ENCODE assay signal across 9 cellular contexts in genomic region chr1:12345350-12346217, GRCh38.
DNase-seq lines count a peak whose midpoint lies in the region; ATAC-seq and TF ChIP-seq lines count a peak whose summit lies in the region.
"Had no signal": no experiment of that assay in that cellular context is flagged by ENCODE, and none has a peak within 500 bp of the region (broad histone marks: within the 10 kb centered on the region; RNA-seq: fewer than 3 reads in every experiment).

No MANE protein-coding gene starts in this region.

- no peak for TF ChIP-seq CTCF in type B pancreatic cell (conservative IDR thresholded peaks at IDR 0.05)

- no peaks in the 10 kb centered on the region for H3K27me3 Mint-ChIP-seq in activated naive CD4-positive, alpha-beta T cell treated with anti-CD3 and anti-CD28 coated beads, Interleukin-2, amount 50 U/mL, for 24 hours
- H3K27me3 Mint-ChIP-seq in activated CD4-positive, alpha-beta memory T cell treated with anti-CD3 and anti-CD28 coated beads, Interleukin-2, amount 10 ng/mL, durations not matched to agents 7 days and 5 days, result no peaks in the 10 kb centered on the region
- no peaks in the 10 kb centered on the region for H3K27me3 Mint-ChIP-seq in type B pancreatic cell

- peak; percentile 36 for ATAC-seq in left lobe of liver
- ATAC-seq in HG02678 (IDR thresholded peaks at IDR 0.05; ENCODE audit: unreplicated experiment), result no peak
- no peak for ATAC-seq in HG03095 (IDR thresholded peaks at IDR 0.05; ENCODE audit: unreplicated experiment)
- no peak for ATAC-seq in HG03565 (IDR thresholded peaks at IDR 0.05; ENCODE audit: unreplicated experiment)

- peaks cover 55% of the 10 kb centered on the region for H3K4me1 Mint-ChIP-seq in activated naive CD4-positive, alpha-beta T cell treated with anti-CD3 and anti-CD28 coated beads, Interleukin-2, amount 50 U/mL, for 24 hours
- H3K4me1 Mint-ChIP-seq in activated CD4-positive, alpha-beta memory T cell treated with anti-CD3 and anti-CD28 coated beads, Interleukin-2, amount 10 ng/mL, durations not matched to agents 7 days and 5 days, result peaks cover 49% of the 10 kb centered on the region
- H3K4me1 Mint-ChIP-seq in type B pancreatic cell (ENCODE audit: unreplicated experiment), result peaks cover 22% of the 10 kb centered on the region

- peaks cover 6% of the 10 kb centered on the region for H3K9me3 Mint-ChIP-seq in activated naive CD4-positive, alpha-beta T cell treated with anti-CD3 and anti-CD28 coated beads, Interleukin-2, amount 50 U/mL, for 24 hours
- H3K9me3 Mint-ChIP-seq in activated CD4-positive, alpha-beta memory T cell treated with anti-CD3 and anti-CD28 coated beads, Interleukin-2, amount 10 ng/mL, durations not matched to agents 7 days and 5 days, result peaks cover 12% of the 10 kb centered on the region
- peaks cover 12% of the 10 kb centered on the region for H3K9me3 Mint-ChIP-seq in type B pancreatic cell

- POLR2A ChIA-PET in activated CD4-positive, alpha-beta memory T cell treated with anti-CD3 and anti-CD28 coated beads, Interleukin-2, amount 10 ng/mL, durations not matched to agents 7 days and 5 days (lab: Charles Lee), result interaction anchor here (1.0 to 2.7 kb wide), 9 partner anchors 10 to 274 kb away, joined by 3 to 12 read pairs (median 4); partner anchors contain the start of gene DHRS3

- CTCF ChIA-PET in activated CD4-positive, alpha-beta memory T cell treated with anti-CD3 and anti-CD28 coated beads, Interleukin-2, amount 10 ng/mL, durations not matched to agents 7 days and 5 days (lab: Charles Lee), result interaction anchor here (0.6 to 1.5 kb wide), 2 partner anchors 259 to 271 kb away, joined by 3 to 4 read pairs; no protein-coding TSS in a partner anchor

- no peak for DNase-seq in activated naive CD4-positive, alpha-beta T cell treated with Interleukin-2 at 50 U/mL for 16 hours
- peak; percentile 46 for DNase-seq in activated CD4-positive, alpha-beta memory T cell treated with anti-CD3 and anti-CD28 coated beads, Interleukin-2, amount 10 ng/mL, durations not matched to agents 7 days and 5 days
- DNase-seq in left lobe of liver (ENCODE audit: low spot score), result no peak
- DNase-seq in type B pancreatic cell (ENCODE audit: extremely low spot score, unreplicated experiment), result no peak
- DNase-seq: COR-L47 had no signal

- H3K4me3 Mint-ChIP-seq in activated naive CD4-positive, alpha-beta T cell treated with anti-CD3 and anti-CD28 coated beads, Interleukin-2, amount 50 U/mL, for 24 hours, result peak overlapping the region; percentile 62
- peak overlapping the region; percentile 64 for H3K4me3 Mint-ChIP-seq in activated CD4-positive, alpha-beta memory T cell treated with anti-CD3 and anti-CD28 coated beads, Interleukin-2, amount 10 ng/mL, durations not matched to agents 7 days and 5 days
- H3K4me3 Mint-ChIP-seq in type B pancreatic cell, result no peak overlapping the region

- peak overlapping the region; percentile 89 for H3K27ac Mint-ChIP-seq in activated naive CD4-positive, alpha-beta T cell treated with anti-CD3 and anti-CD28 coated beads, Interleukin-2, amount 50 U/mL, for 24 hours
- H3K27ac Mint-ChIP-seq in activated CD4-positive, alpha-beta memory T cell treated with anti-CD3 and anti-CD28 coated beads, Interleukin-2, amount 10 ng/mL, durations not matched to agents 7 days and 5 days, result peak overlapping the region; percentile 86
- H3K27ac Mint-ChIP-seq in type B pancreatic cell, result peak overlapping the region; percentile 4

- peaks cover 46% of the 10 kb centered on the region for H3K36me3 Mint-ChIP-seq in activated naive CD4-positive, alpha-beta T cell treated with anti-CD3 and anti-CD28 coated beads, Interleukin-2, amount 50 U/mL, for 24 hours
- peaks cover 61% of the 10 kb centered on the region for H3K36me3 Mint-ChIP-seq in activated CD4-positive, alpha-beta memory T cell treated with anti-CD3 and anti-CD28 coated beads, Interleukin-2, amount 10 ng/mL, durations not matched to agents 7 days and 5 days (ENCODE audit: low read depth)
- peaks cover 62% of the 10 kb centered on the region for H3K36me3 Mint-ChIP-seq in type B pancreatic cell

Comparison
In these comparisons a context has a peak if more than half of its experiments do, and no peak if none do; other contexts are left out.
1. H3K27ac Mint-ChIP-seq: peak in every context shown above with its lines; median percentile 89 in activated naive CD4-positive, alpha-beta T cell treated with anti-CD3 and anti-CD28 coated beads, Interleukin-2, amount 50 U/mL, for 24 hours; 86 in activated CD4-positive, alpha-beta memory T cell treated with anti-CD3 and anti-CD28 coated beads, Interleukin-2, amount 10 ng/mL, durations not matched to agents 7 days and 5 days; 4 in type B pancreatic cell.